27 cellular contexts compared by ENCODE assay signal in genomic region chr11:120492486-120492885, GRCh38. TPM values are rescaled to one million over a fixed set of nuclear protein-coding genes. Genes with fewer than 3 reads are reported as not detected.
"Had no signal": no experiment of that assay in that cellular context is flagged by ENCODE, and none has a peak within 500 bp of the region (broad histone marks: within the 10 kb centered on the region; RNA-seq: fewer than 3 reads in every experiment).

No MANE protein-coding gene starts in this region.

- H3K9me3 ChIP-seq: ovary, psoas muscle, stomach, thoracic aorta, thyroid gland, tibial nerve, upper lobe of left lung, vagina had no signal

- H3K4me1 ChIP-seq: psoas muscle, tibial nerve, upper lobe of left lung, vagina had no signal

- H3K9ac ChIP-seq: neural progenitor cell, parathyroid adenoma had no signal

- H3K27me3 ChIP-seq: neural progenitor cell, ovary, stomach, thyroid gland, tibial nerve, upper lobe of left lung, vagina had no signal

- H2AFZ ChIP-seq: neural progenitor cell, parathyroid adenoma had no signal

- DNase-seq: naive thymus-derived CD4-positive, alpha-beta T cell; natural killer cell; occipital lobe; ovary; psoas muscle; right cardiac atrium; stimulated activated CD4-positive, alpha-beta T cell treated with anti-CD3 and anti-CD28 coated beads, Interleukin-15, amount 100 ng/mL, for 24 hours; stimulated activated CD4-positive, alpha-beta T cell treated with anti-CD3 and anti-CD28 coated beads, Interleukin-2, amount 100 ng/mL, for 24 hours; stimulated activated CD4-positive, alpha-beta T cell treated with anti-CD3 and anti-CD28 coated beads, Interleukin-2, amount 100 ng/mL, for 48 hours; stimulated activated CD4-positive, alpha-beta T cell treated with anti-CD3 and anti-CD28 coated beads, Interleukin-4, amount 100 ng/mL, for 24 hours; stimulated activated naive B cell treated with anti-CD40 and anti-IgM and Interleukin-4, amounts not matched to agents 10 μg/mL and 1 μg/mL and 100 μg/mL, for 72 hours; stimulated activated naive CD4-positive, alpha-beta T cell treated with Interleukin-2 at 50 U/mL for 16 hours; stomach; thyroid gland; trophoblast cell; upper lobe of left lung had no signal

- H3K79me2 ChIP-seq: parathyroid adenoma had no signal

- H3K36me3 ChIP-seq: neural progenitor cell, ovary, thoracic aorta, thyroid gland, vagina had no signal

- ATAC-seq: naive thymus-derived CD4-positive, alpha-beta T cell; natural killer cell; right cardiac atrium; sciatic nerve; stimulated activated effector memory CD8-positive, alpha-beta T cell treated with anti-CD3 and anti-CD28 coated beads, Interleukin-12 subunit alpha, Interleukin-12 subunit beta, amount 100 ng/mL, for 72 hours; stimulated activated naive B cell treated with anti-CD40 and anti-IgM and Interleukin-4, amounts not matched to agents 10 μg/mL and 1 μg/mL and 100 μg/mL, for 72 hours had no signal

- H3K4me3 ChIP-seq: neural progenitor cell, ovary, psoas muscle, skin epidermis, smooth muscle cell, stomach, thoracic aorta, thyroid gland, tibial nerve, upper lobe of left lung, vagina had no signal

- H3K4me2 ChIP-seq: neural progenitor cell, smooth muscle cell had no signal

- H3K27ac ChIP-seq: neural progenitor cell, ovary, parathyroid adenoma, psoas muscle, skin epidermis, stomach, thoracic aorta, tibial nerve, upper lobe of left lung, vagina had no signal

- FAIRE-seq: urothelium cell line had no signal

RNA-seq across cellular contexts. Expression of gene GRIK4, which starts 19.1 kb away (rescaled TPM):
- total RNA-seq: progenitor cell of endocrine pancreas, smooth muscle cell, stomach, thoracic aorta had no signal
- polyA plus RNA-seq: naive thymus-derived CD4-positive, alpha-beta T cell; smooth muscle cell had no signal
